ENCODE assay signal across 17 cellular contexts in genomic region chr20:5203380-5203779, GRCh38.
A peak's percentile ranks its signal among the peaks of the same experiment; 100 is the strongest.
DNase-seq lines count a peak whose midpoint lies in the region; ATAC-seq and TF ChIP-seq lines count a peak whose summit lies in the region.
"Had no signal": no experiment of that assay in that cellular context is flagged by ENCODE, and none has a peak within 500 bp of the region (broad histone marks: within the 10 kb centered on the region; RNA-seq: fewer than 3 reads in every experiment).

No MANE protein-coding gene starts in this region.

- H3K36me3 ChIP-seq in CD4-positive, CD25-positive, alpha-beta regulatory T cell (ENCODE audit: control insufficient read depth, insufficient read depth, low read length) = peaks cover 5% of the 10 kb centered on the region
- H3K36me3 ChIP-seq in right lobe of liver = no peaks in the 10 kb centered on the region
- H3K36me3 ChIP-seq: HAP-1 had no signal

- no peaks in the 10 kb centered on the region for H3K9me3 ChIP-seq in CD4-positive, CD25-positive, alpha-beta regulatory T cell (ENCODE audit: control insufficient read depth in 2 of 2, low read length in 2 of 2)
- no peaks in the 10 kb centered on the region for H3K9me3 ChIP-seq in T-helper 17 cell (ENCODE audit: control insufficient read depth, low read length, poor library complexity, severe bottlenecking)
- no peaks in the 10 kb centered on the region for H3K9me3 ChIP-seq in right lobe of liver
- H3K9me3 ChIP-seq: BLaER1, HAP-1 had no signal

- H3K27ac Mint-ChIP-seq in CD4-positive, CD25-positive, alpha-beta regulatory T cell = peak overlapping the region in 2 of 3 donors; percentile 14 to 89
- peak overlapping the region; percentile 85 for H3K27ac Mint-ChIP-seq in T-helper 17 cell
- H3K27ac Mint-ChIP-seq: B cell; CD4-positive, alpha-beta T cell had no signal

- no peaks in the 10 kb centered on the region for H3K27me3 ChIP-seq in CD4-positive, CD25-positive, alpha-beta regulatory T cell (ENCODE audit: control insufficient read depth, insufficient read depth, low read length)
- H3K27me3 ChIP-seq in right lobe of liver = no peaks in the 10 kb centered on the region
- H3K27me3 ChIP-seq: BLaER1 had no signal

- DNase-seq in CD4-positive, CD25-positive, alpha-beta regulatory T cell = no peak
- DNase-seq in T-helper 17 cell (no peak), left lobe of liver (ENCODE audit: low spot score) (no peak), right lobe of liver (no peak), NCI-H2081 treated with DMSO at 0.1 percent for 48 hours (lab: John Stamatoyannopoulos, UW) (no peak), NCI-H146 treated with DMSO at 0.1 percent for 48 hours (lab: John Stamatoyannopoulos, UW; ENCODE audit: unreplicated experiment) (no peak)
- DNase-seq: Calu3; CD4-positive, alpha-beta T cell; COR-L47; DMS53; DMS79 treated with DMSO at 0.1 percent for 48 hours; GF-D8; GOT3 had no signal

- H3K4me3 ChIP-seq in CD4-positive, CD25-positive, alpha-beta regulatory T cell (ENCODE audit: low read depth, low read length) = no peak overlapping the region
- no peak overlapping the region for H3K4me3 ChIP-seq in right lobe of liver
- H3K4me3 ChIP-seq: BLaER1, HAP-1 had no signal

- no peaks in the 10 kb centered on the region for H3K4me1 ChIP-seq in CD4-positive, CD25-positive, alpha-beta regulatory T cell (ENCODE audit: control insufficient read depth, insufficient read depth, low read length, poor library complexity, severe bottlenecking)
- H3K4me1 ChIP-seq in right lobe of liver = peaks cover 0 to 19% (median 9%) of the 10 kb centered on the region in 4 donors

- peaks cover 0 to 1% (median 0%) of the 10 kb centered on the region in 7 donors for H3K9me3 Mint-ChIP-seq in CD4-positive, CD25-positive, alpha-beta regulatory T cell
- H3K9me3 Mint-ChIP-seq: CD4-positive, alpha-beta T cell had no signal

- no peak overlapping the region for H3K4me3 Mint-ChIP-seq in CD4-positive, CD25-positive, alpha-beta regulatory T cell
- no peak overlapping the region for H3K4me3 Mint-ChIP-seq in T-helper 17 cell
- H3K4me3 Mint-ChIP-seq: B cell; CD4-positive, alpha-beta T cell had no signal

- peaks cover 14% of the 10 kb centered on the region for H3K36me3 Mint-ChIP-seq in CD4-positive, CD25-positive, alpha-beta regulatory T cell
- H3K36me3 Mint-ChIP-seq in T-helper 17 cell (ENCODE audit: low read depth) = no peaks in the 10 kb centered on the region

- no peak for TF ChIP-seq POLR2A in right lobe of liver (IDR thresholded peaks at IDR 0.05)

- WGBS in right lobe of liver (ENCODE audit: insufficient coverage, low coverage, low lambda C conversion rate, missing lambda C conversion rate) = 34% methylated on average over 4 of the region's 4 CpGs

- no peak overlapping the region for H3K27ac ChIP-seq in CD4-positive, CD25-positive, alpha-beta regulatory T cell (ENCODE audit: insufficient read depth, low read length, poor library complexity, severe bottlenecking)
- peak overlapping the region in 2 of 3 donors; percentile 40 to 45 for H3K27ac ChIP-seq in right lobe of liver
- H3K27ac ChIP-seq: BLaER1, C4-2B had no signal

- H3K4me1 Mint-ChIP-seq in CD4-positive, CD25-positive, alpha-beta regulatory T cell = peaks cover 0 to 7% (median 3%) of the 10 kb centered on the region in 4 donors
- H3K4me1 Mint-ChIP-seq in T-helper 17 cell = peaks cover 9% of the 10 kb centered on the region
- H3K4me1 Mint-ChIP-seq: B cell had no signal

- intact Hi-C loops in right lobe of liver (cut with DNase I) = loop anchor here (10.0 kb wide), 2 partner anchors 241 to 251 kb away; no protein-coding TSS in a partner anchor

- no peak for ATAC-seq in CD4-positive, CD25-positive, alpha-beta regulatory T cell (ENCODE audit: low read depth in 2 of 2)
- ATAC-seq in T-helper 17 cell (no peak), left lobe of liver (peak; percentile 64), right lobe of liver (peak; percentile 42 to 63 (median 56))

- no peaks in the 10 kb centered on the region for H3K27me3 Mint-ChIP-seq in CD4-positive, CD25-positive, alpha-beta regulatory T cell
- H3K27me3 Mint-ChIP-seq in T-helper 17 cell = no peaks in the 10 kb centered on the region
- H3K27me3 Mint-ChIP-seq: B cell; CD4-positive, alpha-beta T cell had no signal

- TF ChIP-seq CTCF in right lobe of liver (IDR thresholded peaks at IDR 0.05) = no peak

Comparison
In these comparisons a context has a peak if more than half of its experiments do, and no peak if none do; other contexts are left out.
1. ATAC-seq: peak in left lobe of liver (single experiment) and right lobe of liver (4 of 4); none in CD4-positive, CD25-positive, alpha-beta regulatory T cell (0 of 2) and T-helper 17 cell (single experiment).